In genomic region chr15:90192961-90193786, GRCh38 we compare ENCODE assay signal across 8 cellular contexts. TPM values are rescaled to one million over a fixed set of nuclear protein-coding genes. Genes with fewer than 3 reads are reported as not detected.
DNase-seq lines count a peak whose midpoint lies in the region; ATAC-seq and TF ChIP-seq lines count a peak whose summit lies in the region.

No MANE protein-coding gene starts in this region.

- H3K4me1 ChIP-seq in body of pancreas (peaks cover 66% of the 10 kb centered on the region), vagina (peaks cover 56% of the 10 kb centered on the region)

- H3K27ac ChIP-seq in body of pancreas: peak overlapping the region; percentile 64 to 83 (median 68)
- H3K27ac ChIP-seq in vagina: peak overlapping the region; percentile 75

- DNase-seq in activated naive CD4-positive, alpha-beta T cell treated with Interleukin-2 at 50 U/mL for 16 hours: no peak
- DNase-seq in body of pancreas: peak in 2 of 4 donors; percentile 16 to 20
- peak; percentile 59 for DNase-seq in midbrain (lab: John Stamatoyannopoulos, UW)
- DNase-seq in vagina (ENCODE audit: extremely low spot score in 2 of 2): no peak
- DNase-seq in osteocyte (ENCODE audit: extremely low spot score, unreplicated experiment): no peak
- DNase-seq in NCI-H1417 treated with DMSO at 0.1 percent for 48 hours (lab: John Stamatoyannopoulos, UW): no peak

- TF ChIP-seq CTCF in body of pancreas (IDR thresholded peaks at IDR 0.05) (no peak), vagina (IDR thresholded peaks at IDR 0.05) (no peak), osteocyte (IDR thresholded peaks at IDR 0.05) (no peak)

- H3K36me3 ChIP-seq in body of pancreas (replicated peaks in 1 of 2; ENCODE audit: insufficient read depth in 1 of 2, low read depth in 2 of 2) (no peaks in the 10 kb centered on the region), vagina (no peaks in the 10 kb centered on the region)

- no peak overlapping the region for H3K4me3 ChIP-seq in body of pancreas
- H3K4me3 ChIP-seq in vagina: no peak overlapping the region

- H3K27me3 ChIP-seq in body of pancreas: no peaks in the 10 kb centered on the region
- no peaks in the 10 kb centered on the region for H3K27me3 ChIP-seq in vagina

- peaks cover 29% of the 10 kb centered on the region for H3K4me1 Mint-ChIP-seq in activated naive CD4-positive, alpha-beta T cell treated with anti-CD3 and anti-CD28 coated beads, Interleukin-2, amount 50 U/mL, for 24 hours
- peaks cover 23% of the 10 kb centered on the region for H3K4me1 Mint-ChIP-seq in osteocyte (ENCODE audit: unreplicated experiment)

- no peaks in the 10 kb centered on the region for H3K9me3 Mint-ChIP-seq in activated naive CD4-positive, alpha-beta T cell treated with anti-CD3 and anti-CD28 coated beads, Interleukin-2, amount 50 U/mL, for 24 hours
- H3K9me3 Mint-ChIP-seq in osteocyte (ENCODE audit: unreplicated experiment): no peaks in the 10 kb centered on the region

- TF ChIP-seq POLR2A in body of pancreas (IDR thresholded peaks at IDR 0.05) (no peak), vagina (IDR thresholded peaks at IDR 0.05) (no peak)

- intact Hi-C loops in body of pancreas (cut with DNase I) (no loop called here), vagina (cut with DNase I) (no loop called here)

- WGBS in body of pancreas, 2 donors: 57 to 61% methylated on average over 14 to 16 of the region's 16 CpGs

- H3K27me3 Mint-ChIP-seq in activated naive CD4-positive, alpha-beta T cell treated with anti-CD3 and anti-CD28 coated beads, Interleukin-2, amount 50 U/mL, for 24 hours: no peaks in the 10 kb centered on the region
- H3K27me3 Mint-ChIP-seq in osteocyte (ENCODE audit: unreplicated experiment): no peaks in the 10 kb centered on the region

- peak overlapping the region; percentile 80 for H3K27ac Mint-ChIP-seq in activated naive CD4-positive, alpha-beta T cell treated with anti-CD3 and anti-CD28 coated beads, Interleukin-2, amount 50 U/mL, for 24 hours
- no peak overlapping the region for H3K27ac Mint-ChIP-seq in osteocyte (ENCODE audit: unreplicated experiment)

- H3K4me3 Mint-ChIP-seq in activated naive CD4-positive, alpha-beta T cell treated with anti-CD3 and anti-CD28 coated beads, Interleukin-2, amount 50 U/mL, for 24 hours: peak overlapping the region; percentile 31
- no peak overlapping the region for H3K4me3 Mint-ChIP-seq in osteocyte (ENCODE audit: unreplicated experiment)

- no peaks in the 10 kb centered on the region for H3K36me3 Mint-ChIP-seq in activated naive CD4-positive, alpha-beta T cell treated with anti-CD3 and anti-CD28 coated beads, Interleukin-2, amount 50 U/mL, for 24 hours
- no peaks in the 10 kb centered on the region for H3K36me3 Mint-ChIP-seq in osteocyte (ENCODE audit: unreplicated experiment)

- ATAC-seq in body of pancreas (no peak), GM21825 (IDR thresholded peaks at IDR 0.05; ENCODE audit: unreplicated experiment) (no peak)

- H3K9me3 ChIP-seq in body of pancreas: no peaks in the 10 kb centered on the region
- H3K9me3 ChIP-seq in vagina: no peaks in the 10 kb centered on the region

RNA-seq across cellular contexts. Expression of gene SEMA4B, which starts 8.0 kb away (rescaled TPM):
- total RNA-seq in body of pancreas (10 to 100 TPM; 42.8 to 63.9 TPM), vagina (205 TPM), osteocyte (23.3 and 26.0 TPM in 2 replicates)

RNA-seq across cellular contexts. Expression of gene CIB1, which starts 40.6 kb away (rescaled TPM):
- 10 to 100 TPM; 36.6 to 59.0 TPM for total RNA-seq in body of pancreas
- 42.7 TPM for total RNA-seq in vagina
- 33.8 and 35.9 TPM in 2 replicates for total RNA-seq in osteocyte

RNA-seq across cellular contexts. Expression of gene GDPGP1, which starts 40.8 kb away (rescaled TPM):
- total RNA-seq in body of pancreas (1 to 10 TPM in 1 of 2 donors, under 1 TPM in 1; 0.33 to 5.2 TPM), vagina (4.9 TPM), osteocyte (5.6 and 6.6 TPM in 2 replicates)

RNA-seq across cellular contexts. Expression of gene TTLL13, which starts 56.2 kb away (rescaled TPM):
- total RNA-seq in body of pancreas (not detected), vagina (not detected), osteocyte (not detected in 2 replicates)
